ENCODE assay signal across 1 cellular context in genomic region chr2:42809876-42810125, GRCh38.
A peak's percentile ranks its signal among the peaks of the same experiment; 100 is the strongest.
TF ChIP-seq lines count a peak whose summit lies in the region.

No MANE protein-coding gene starts in this region.

TF ChIP-seq in H1, 55 proteins besides CTCF, POLR2A, EP300 and RAD21 (continued from another document):
- 0 out of 4 replicates have a peak, but pooled peaks of 1 of the 2 experiments have one; percentile 10 for TF ChIP-seq SIN3A (conservative IDR thresholded peaks at IDR 0.05 in 1 of 2, IDR thresholded peaks at IDR 0.05 in 1 of 2; ENCODE audit: low read depth in 1 of 2, low read length in 2 of 2)
